In the genomic region with DNA sequence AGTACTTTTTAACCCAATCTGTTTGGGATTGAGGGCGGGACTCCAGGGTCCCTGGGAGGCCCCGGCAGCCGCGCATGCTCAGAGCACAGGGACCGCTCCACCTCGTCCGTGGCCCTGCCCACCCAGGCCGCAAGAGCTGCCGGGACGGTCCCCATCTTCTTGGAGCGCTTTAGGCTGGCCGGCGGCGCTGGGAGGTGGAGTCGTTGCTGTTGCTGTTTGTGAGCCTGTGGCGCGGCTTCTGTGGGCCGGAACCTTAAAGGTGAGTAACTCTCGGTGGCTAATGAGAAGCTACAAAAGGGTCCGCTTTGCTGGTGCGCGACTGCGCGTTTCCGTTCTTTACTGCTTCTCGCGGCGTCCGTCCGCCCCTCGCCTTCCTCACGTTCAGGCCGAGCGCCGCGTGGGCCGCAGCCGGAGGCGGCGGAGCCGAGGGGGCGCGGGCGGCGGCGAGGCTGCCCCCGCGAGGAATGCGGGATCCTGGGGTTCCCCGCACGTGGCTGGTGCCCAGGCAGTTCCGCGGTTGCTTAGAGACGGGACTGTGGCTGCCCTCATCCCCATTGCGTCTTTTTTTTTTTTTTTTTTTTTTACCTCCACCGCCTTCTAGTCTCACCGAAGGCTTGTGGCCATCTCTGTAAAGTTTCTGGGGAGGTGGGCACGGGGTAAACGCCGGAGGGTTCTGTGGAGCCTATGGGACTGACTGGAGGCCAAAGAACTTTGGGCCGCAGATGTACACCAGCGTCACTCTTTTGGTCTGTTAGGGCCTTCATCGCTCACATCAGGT, we compare ENCODE assay signal across 8 cellular contexts. TPM values are rescaled to one million over a fixed set of nuclear protein-coding genes. Genes with fewer than 3 reads are reported as not detected.
DNase-seq lines count a peak whose midpoint lies in the region; ATAC-seq and TF ChIP-seq lines count a peak whose summit lies in the region.

A gene (plus strand): TSS at position 154 of the 778 bp plus-strand sequence. CDS start 2,090 bp downstream, outside the sequence.

- H3K9me3 ChIP-seq in spleen, result no peaks in the 10 kb centered on the region

- no peak for DNase-seq in AG04449 (ENCODE audit: low read depth, low spot score)
- DNase-seq in NCI-H226, result peak; percentile 94
- DNase-seq in activated B cell treated with CpG ODN at 0.5 μM for 24 hours, result peak; percentile 89
- peak in 60 of 61 donors; percentile 52 to 93 (median 87) for DNase-seq in caudate nucleus (lab: John Stamatoyannopoulos, UW)
- peak; percentile 88 to 89 (median 89) for DNase-seq in immature natural killer cell
- peak; percentile 98 for DNase-seq in spleen

- 0 to 1% (median 0%) methylated on average over 41 to 63 of the region's 63 CpGs for whole genome bisulfite sequencing in spleen, 5 donors

- intact Hi-C loops in activated B cell treated with CpG ODN at 0.5 μM for 24 hours (cut with micrococcal nuclease), result loop anchor here (1.0 to 2.0 kb wide), 7 partner anchors 25 to 1130 kb away; a partner anchor contains a TSS
- intact Hi-C loops in spleen (cut with DNase I; ENCODE audit: low total_unique reads), result no loop called here

- H3K4me3 ChIP-seq in AG04449 (ENCODE audit: low read depth, low read length), result peak within 1 kb of the TSS; percentile 83
- H3K4me3 ChIP-seq in spleen, result peak within 1 kb of the TSS; percentile 62 to 90 (median 74)

- peaks cover 6 to 56% (median 38%) of the 10 kb centered on the region in 6 donors for H3K4me1 ChIP-seq in spleen

- H3K27ac Mint-ChIP-seq in activated B cell treated with CpG ODN at 0.5 μM for 24 hours (peak within 1 kb of the TSS; percentile 94), immature natural killer cell (peak within 1 kb of the TSS; percentile 88 to 96 (median 94))

- peaks cover 23% of the 10 kb centered on the region for H3K36me3 Mint-ChIP-seq in activated B cell treated with CpG ODN at 0.5 μM for 24 hours (ENCODE audit: low read depth)
- peaks cover 0 to 10% (median 9%) of the 10 kb centered on the region in 3 donors for H3K36me3 Mint-ChIP-seq in immature natural killer cell

- H3K4me1 Mint-ChIP-seq in activated B cell treated with CpG ODN at 0.5 μM for 24 hours (peaks cover 22% of the 10 kb centered on the region), immature natural killer cell (peaks cover 17 to 42% of the 10 kb centered on the region in 2 donors)

- H3K9me3 Mint-ChIP-seq in activated B cell treated with CpG ODN at 0.5 μM for 24 hours (no peaks in the 10 kb centered on the region), immature natural killer cell (no peaks in the 10 kb centered on the region)

- no peak for TF ChIP-seq CTCF in AG04449 (IDR thresholded peaks at IDR 0.05; ENCODE audit: insufficient read depth, low read length, missing control alignments)
- no peak for TF ChIP-seq CTCF in activated B cell treated with CpG ODN at 0.5 μM for 24 hours (IDR thresholded peaks at IDR 0.05)
- TF ChIP-seq CTCF in spleen (IDR thresholded peaks at IDR 0.05 in 8 of 11, conservative IDR thresholded peaks at IDR 0.05 in 3 of 11), result no peak

- POLR2A ChIA-PET in AG04449 (lab: Yijun Ruan, JAX) (interaction anchor here (0.8 to 1.2 kb wide), 5 partner anchors 10 to 319 kb away, joined by 3 to 7 read pairs (median 4); a partner anchor contains a TSS), activated B cell treated with CpG ODN at 0.5 μM for 24 hours (lab: Charles Lee) (interaction anchor here (0.5 to 2.9 kb wide), 11 partner anchors 9 to 913 kb away, joined by 3 to 26 read pairs (median 4); a partner anchor contains a TSS)

- H3K27me3 ChIP-seq in spleen (replicated peaks in 1 of 7), result no peaks in the 10 kb centered on the region

- ATAC-seq in GM18873 (IDR thresholded peaks at IDR 0.05; ENCODE audit: low FRiP score, unreplicated experiment) (peak; percentile 90), HG03139 (IDR thresholded peaks at IDR 0.05; ENCODE audit: unreplicated experiment) (peak; percentile 97), activated B cell treated with CpG ODN at 0.5 μM for 24 hours (ENCODE audit: low read depth) (peak; percentile 96)

- peak; percentile 15 to 69 (median 34) for TF ChIP-seq POLR2A in spleen (IDR thresholded peaks at IDR 0.05)

- CTCF ChIA-PET in AG04449 (lab: Yijun Ruan, JAX), result interaction anchor here (0.8 kb wide), 1 partner anchor 12 kb away, joined by 3 read pairs; no protein-coding TSS in a partner anchor
- CTCF ChIA-PET in activated B cell treated with CpG ODN at 0.5 μM for 24 hours (lab: Charles Lee), result interaction anchor here (1.9 kb wide), 1 partner anchor 29 kb away, joined by 7 read pairs; a partner anchor contains a TSS

- H3K27ac ChIP-seq in caudate nucleus (ENCODE audit: low read depth, low read length) (peak within 1 kb of the TSS; percentile 82), spleen (peak within 1 kb of the TSS; percentile 45 to 93 (median 90))

- H3K4me3 Mint-ChIP-seq in activated B cell treated with CpG ODN at 0.5 μM for 24 hours (peak within 1 kb of the TSS; percentile 91), immature natural killer cell (peak within 1 kb of the TSS; percentile 83 to 93 (median 88))

- peaks cover 0 to 32% (median 17%) of the 10 kb centered on the region in 6 donors for H3K36me3 ChIP-seq in spleen

- H3K27me3 Mint-ChIP-seq in activated B cell treated with CpG ODN at 0.5 μM for 24 hours (no peaks in the 10 kb centered on the region), immature natural killer cell (ENCODE audit: low read depth in 3 of 3) (peaks cover 0 to 14% (median 4%) of the 10 kb centered on the region in 3 donors)

RNA-seq across cellular contexts. Expression of the gene that starts here (rescaled TPM):
- total RNA-seq in activated B cell treated with CpG ODN at 0.5 μM for 24 hours, result 94.7 and 100 TPM in 2 replicates
- 100 to 1,000 TPM in 1 of 3 donors, 10 to 100 TPM in 2; 67.1 to 115 (median 73.1) TPM for polyA plus RNA-seq in immature natural killer cell
- total RNA-seq in spleen, result 100 to 1,000 TPM in 1 of 7 donors, 10 to 100 TPM in 6; 55.1 to 103 (median 73.2) TPM
- 10 to 100 TPM; 71.9 to 94.2 (median 80.6) TPM for polyA plus RNA-seq in spleen
